Comparison of ENCODE assay signal across 1 cellular context in genomic region chr6:37540390-37540789, GRCh38.
TF ChIP-seq lines count a peak whose summit lies in the region.

No MANE protein-coding gene starts in this region.

TF ChIP-seq in GM23338, 12 proteins besides CTCF, POLR2A, EP300 and RAD21 (continued from another document):
- no peak for TF ChIP-seq JUNB (IDR thresholded peaks at IDR 0.05; ENCODE audit: unreplicated experiment)
- no peak for TF ChIP-seq CREB1 (CRISPR knock-in tag; IDR thresholded peaks at IDR 0.05; ENCODE audit: low read depth)
- TF ChIP-seq ZNF462 (CRISPR knock-in tag; IDR thresholded peaks at IDR 0.05) = no peak
- no peak for TF ChIP-seq EZH2phosphoT487 (IDR thresholded peaks at IDR 0.05; ENCODE audit: unreplicated experiment)
- TF ChIP-seq POLR2AphosphoS5 (IDR thresholded peaks at IDR 0.05; ENCODE audit: low read depth) = no peak
- TF ChIP-seq EZH2 (IDR thresholded peaks at IDR 0.05; ENCODE audit: low read depth, unreplicated experiment) = no peak
- no peak for TF ChIP-seq STAT1 (IDR thresholded peaks at IDR 0.05; ENCODE audit: unreplicated experiment)
- TF ChIP-seq ZNF114 (CRISPR knock-in tag; IDR thresholded peaks at IDR 0.05) = no peak
- no peak for TF ChIP-seq NANOG (IDR thresholded peaks at IDR 0.05; ENCODE audit: borderline replicate concordance)
- no peak for TF ChIP-seq ETS1 (IDR thresholded peaks at IDR 0.05)
